ENCODE assay signal across 8 cellular contexts in genomic region chr17:7687908-7688807, GRCh38.
DNase-seq lines count a peak whose midpoint lies in the region; ATAC-seq and FAIRE-seq lines count a peak whose summit lies in the region.

Gene WRAP53, plus strand, starts transcription at chr17:7688477. Its CDS starts 172 bp downstream, at chr17:7688649.

- peak within 1 kb of the TSS; percentile 99 for H3K27ac ChIP-seq in layer of hippocampus (ENCODE audit: low read depth, low read length)

- no peaks in the 10 kb centered on the region for H3K27me3 ChIP-seq in layer of hippocampus (ENCODE audit: control insufficient read depth, insufficient read depth, low read length)

- peak; percentile 78 for FAIRE-seq in colon (lab: Jason Lieb, UNC)

- peak; percentile 62 for ATAC-seq in HG03460 (IDR thresholded peaks at IDR 0.05; ENCODE audit: unreplicated experiment)

- DNase-seq in C1 segment of cervical spinal cord (lab: John Stamatoyannopoulos, UW) (peak; percentile 72 to 99 (median 94)), GM19240 (ENCODE audit: insufficient read length, low spot score) (peak; percentile 96), NCI-H526 (lab: John Stamatoyannopoulos, UW) (peak; percentile 93 to 96)
- peak; percentile 97 for DNase-seq in activated CD4-positive, alpha-beta T cell treated with anti-CD3 and anti-CD28 coated beads for 48 hours
- DNase-seq in stimulated activated CD4-positive, alpha-beta T cell treated with anti-CD3 and anti-CD28 coated beads, Interleukin-1b, Interleukin-23, amount 100 ng/mL, for 4 hours (ENCODE audit: low read depth in 2 of 2): peak; percentile 91 to 96

Comparison
In these comparisons a context has a peak if more than half of its experiments do, and no peak if none do; other contexts are left out.
1. Peak in every context shown above with its lines: DNase-seq, ATAC-seq and H3K27ac ChIP-seq.